9 cellular contexts compared by ENCODE assay signal in the genomic region with DNA sequence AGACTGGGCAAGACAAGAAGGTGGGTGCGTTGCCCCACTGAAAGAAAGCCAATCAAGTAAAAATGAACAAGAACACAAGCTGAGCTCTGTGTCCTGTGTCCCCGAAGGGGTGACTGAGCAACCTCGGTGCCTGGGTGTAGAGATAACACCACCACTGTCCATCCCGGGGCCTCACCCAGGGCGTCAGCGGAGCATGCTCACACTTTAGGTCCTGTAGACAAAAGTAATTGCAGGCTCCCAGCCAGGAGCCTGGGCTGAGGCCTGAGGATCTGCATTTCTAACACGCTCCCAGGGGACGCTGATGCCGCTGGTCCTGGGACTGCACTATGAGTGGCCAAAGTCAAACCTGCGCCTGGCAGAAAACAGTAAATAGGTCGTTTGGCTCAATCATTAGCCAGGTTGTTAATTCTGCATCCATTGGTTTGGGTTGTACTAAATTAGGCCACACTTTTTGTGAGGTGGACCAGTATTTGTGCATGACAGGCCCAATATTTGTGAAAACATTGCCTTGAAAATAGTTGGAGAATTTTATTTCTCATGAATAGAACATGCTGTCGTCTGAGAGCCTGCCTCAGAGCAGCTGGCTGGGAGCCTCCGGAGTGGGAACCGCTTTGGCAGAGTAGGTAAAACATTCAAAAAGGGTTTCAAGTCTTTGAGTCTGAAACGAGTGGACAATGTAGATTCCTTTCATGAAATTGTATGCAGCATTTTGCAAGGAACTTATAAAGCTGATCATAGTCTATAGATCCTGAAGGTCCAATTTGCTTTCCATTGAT. TPM values are rescaled to one million over a fixed set of nuclear protein-coding genes. Genes with fewer than 3 reads are reported as not detected.
DNase-seq lines count a peak whose midpoint lies in the region; ATAC-seq, FAIRE-seq and TF ChIP-seq lines count a peak whose summit lies in the region.
"Had no signal": no experiment of that assay in that cellular context is flagged by ENCODE, and none has a peak within 500 bp of the region (broad histone marks: within the 10 kb centered on the region; RNA-seq: fewer than 3 reads in every experiment).

No MANE protein-coding gene starts in this region.

- no peak for TF ChIP-seq POLR2A in HepG2 (IDR thresholded peaks at IDR 0.05; ENCODE audit: insufficient read depth in 1 of 2, low read depth in 2 of 2, low read length in 2 of 2)

- 24% methylated on average over 8 of the region's 15 CpGs for WGBS in HepG2 (ENCODE audit: low lambda C conversion rate)
- 86% methylated on average over 15 of the region's 15 CpGs for WGBS in smooth muscle cell (ENCODE audit: low lambda C conversion rate)

- POLR2A ChIA-PET in HepG2 (lab: Yijun Ruan, JAX), result no interaction called here

- H3K4me3 ChIP-seq in NT2/D1 (ENCODE audit: insufficient read length, low read depth) (no peak overlapping the region), HepG2 (replicated peaks in 1 of 3; ENCODE audit: insufficient read depth in 1 of 3, low read depth in 2 of 3, low read length in 3 of 3) (no peak overlapping the region), smooth muscle cell (no peak overlapping the region)

- peak overlapping the region; percentile 91 for H3K27ac ChIP-seq in caudate nucleus (ENCODE audit: low read depth, low read length)
- no peak overlapping the region for H3K27ac ChIP-seq in HepG2 (ENCODE audit: extremely low read length, insufficient read depth, low read length)
- peak overlapping the region; percentile 82 for H3K27ac ChIP-seq in temporal lobe (ENCODE audit: low read depth, low read length)
- no peak overlapping the region for H3K27ac ChIP-seq in smooth muscle cell (ENCODE audit: low read depth)

- ATAC-seq in HepG2 (peak; percentile 80), HG02840 (IDR thresholded peaks at IDR 0.05; ENCODE audit: low FRiP score, unreplicated experiment) (no peak), GM18858 (IDR thresholded peaks at IDR 0.05; ENCODE audit: unreplicated experiment) (no peak)

- H2AFZ ChIP-seq in HepG2 (ENCODE audit: low read length) (no peak overlapping the region), smooth muscle cell (ENCODE audit: low read depth) (no peak overlapping the region)

- H3K36me3 ChIP-seq in NT2/D1 (ENCODE audit: insufficient read depth, insufficient read length, low read length) (peaks cover 2% of the 10 kb centered on the region), HepG2 (replicated peaks in 1 of 2; ENCODE audit: control insufficient read depth in 1 of 2, insufficient read depth in 2 of 2, low read length in 2 of 2) (no peaks in the 10 kb centered on the region), smooth muscle cell (ENCODE audit: low read depth) (no peaks in the 10 kb centered on the region)

- no peaks in the 10 kb centered on the region for H3K79me2 ChIP-seq in HepG2 (ENCODE audit: insufficient read depth, low read length)
- H3K79me2 ChIP-seq in smooth muscle cell (ENCODE audit: low read depth), result no peaks in the 10 kb centered on the region

- 0 out of 2 replicates have a peak overlapping the region, but pooled peaks have one; percentile 23 for H3K4me2 ChIP-seq in HepG2 (ENCODE audit: low read depth, low read length)
- H3K4me2 ChIP-seq in smooth muscle cell, result no peak overlapping the region

- TF ChIP-seq CTCF in HepG2 (CRISPR knock-in tag; IDR thresholded peaks at IDR 0.05) (no peak), smooth muscle cell (IDR thresholded peaks at IDR 0.05; ENCODE audit: borderline replicate concordance, insufficient read depth, poor library complexity, severe bottlenecking) (no peak)

- no peaks in the 10 kb centered on the region for H4K20me1 ChIP-seq in HepG2 (ENCODE audit: insufficient read depth, low read length)
- no peaks in the 10 kb centered on the region for H4K20me1 ChIP-seq in smooth muscle cell (ENCODE audit: low read depth)

- no TSS peak for BruUV-seq in HepG2 (replicated peaks; lab: Mats Ljungman, UMichigan)

- TF ChIP-seq EP300 in HepG2 (IDR thresholded peaks at IDR 0.05; ENCODE audit: low read depth in 2 of 2, low read length in 2 of 2), result no peak
- no peak for TF ChIP-seq EP300 in HepG2 (CRISPR knock-in tag; IDR thresholded peaks at IDR 0.05; ENCODE audit: borderline replicate concordance)

- H3K9ac ChIP-seq in NT2/D1 (ENCODE audit: insufficient read length, low read depth) (peak overlapping the region; percentile 8), HepG2 (ENCODE audit: insufficient read depth, low read depth, low read length) (no peak overlapping the region), smooth muscle cell (ENCODE audit: low read depth) (no peak overlapping the region)

- H3K9me3 ChIP-seq in NT2/D1 (ENCODE audit: insufficient read depth, low read length) (no peaks in the 10 kb centered on the region), HepG2 (ENCODE audit: low read length) (no peaks in the 10 kb centered on the region), smooth muscle cell (replicated peaks; ENCODE audit: low read depth) (no peaks in the 10 kb centered on the region)

- H3K4me1 ChIP-seq in NT2/D1 (ENCODE audit: insufficient read depth, insufficient read length) (no peaks in the 10 kb centered on the region), HepG2 (ENCODE audit: insufficient read depth, low read length) (peaks cover 15% of the 10 kb centered on the region), smooth muscle cell (ENCODE audit: low read depth) (peaks cover 9% of the 10 kb centered on the region)

- intact Hi-C loops in HepG2 (cut with micrococcal nuclease; ENCODE audit: unreplicated experiment), result no loop called here

- H3F3A ChIP-seq in smooth muscle cell (ENCODE audit: low read depth), result no peaks in the 10 kb centered on the region

- CTCF ChIA-PET in HepG2 (lab: Yijun Ruan, JAX; ENCODE audit: low intra/inter-chr PET ratio, low total read pairs), result no interaction called here

- DNase-seq in NT2/D1 (ENCODE audit: low read depth, low spot score), result no peak
- peak in 18 of 61 donors; percentile 18 to 69 (median 38) for DNase-seq in caudate nucleus (lab: John Stamatoyannopoulos, UW)
- DNase-seq in HepG2 (ENCODE audit: low spot score), result no peak
- no peak for DNase-seq in urothelium cell line (ENCODE audit: low spot score)
- DNase-seq in smooth muscle cell (lab: John Stamatoyannopoulos, UW; ENCODE audit: unreplicated experiment), result no peak
- DNase-seq: activated CD4-positive, alpha-beta T cell treated with anti-CD3 and anti-CD28 coated beads for 4 hours had no signal

- in situ Hi-C loops in HepG2 (cut with HindIII; ENCODE audit: extremely low pct_ligation_motif_present, low pct_unique_long_range_greater_than_20kb), result no loop called here

- no peak for TF ChIP-seq RAD21 in HepG2 (CRISPR knock-in tag; IDR thresholded peaks at IDR 0.05)

- FAIRE-seq in HepG2 (lab: Jason Lieb, UNC) (no peak), urothelium cell line (lab: Jason Lieb, UNC) (no peak)

- H3K27me3 ChIP-seq in NT2/D1 (ENCODE audit: insufficient read depth, insufficient read length) (no peaks in the 10 kb centered on the region), HepG2 (ENCODE audit: control insufficient read depth in 1 of 2, insufficient read depth in 2 of 2, low read length in 2 of 2) (no peaks in the 10 kb centered on the region), smooth muscle cell (ENCODE audit: low read depth) (no peaks in the 10 kb centered on the region)

TF ChIP-seq in HepG2, 621 proteins besides CTCF, POLR2A, EP300 and RAD21:
- TF ChIP-seq SMAD9 (CRISPR knock-in tag; IDR thresholded peaks at IDR 0.05), result no peak
- TF ChIP-seq, protein P1, sequence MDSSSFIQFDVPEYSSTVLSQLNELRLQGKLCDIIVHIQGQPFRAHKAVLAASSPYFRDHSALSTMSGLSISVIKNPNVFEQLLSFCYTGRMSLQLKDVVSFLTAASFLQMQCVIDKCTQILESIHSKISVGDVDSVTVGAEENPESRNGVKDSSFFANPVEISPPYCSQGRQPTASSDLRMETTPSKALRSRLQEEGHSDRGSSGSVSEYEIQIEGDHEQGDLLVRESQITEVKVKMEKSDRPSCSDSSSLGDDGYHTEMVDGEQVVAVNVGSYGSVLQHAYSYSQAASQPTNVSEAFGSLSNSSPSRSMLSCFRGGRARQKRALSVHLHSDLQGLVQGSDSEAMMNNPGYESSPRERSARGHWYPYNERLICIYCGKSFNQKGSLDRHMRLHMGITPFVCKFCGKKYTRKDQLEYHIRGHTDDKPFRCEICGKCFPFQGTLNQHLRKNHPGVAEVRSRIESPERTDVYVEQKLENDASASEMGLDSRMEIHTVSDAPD (CRISPR knock-in tag; IDR thresholded peaks at IDR 0.05), result no peak
- TF ChIP-seq BORCS8-MEF2B (CRISPR knock-in tag; IDR thresholded peaks at IDR 0.05), result no peak

RNA-seq across cellular contexts. Expression of a gene that starts 38.3 kb away (rescaled TPM):
- total RNA-seq in HepG2 (2016; rRNA removed; fragmentation: Illumina TruSeq; extraction: Trizol) (0.02 TPM in 1 of 2 replicates, not detected in the other), temporal lobe (3.0 TPM), smooth muscle cell (2.2 TPM in 2 replicates)
- total RNA-seq in HepG2 (2016; cell fraction: cytosol; rRNA removed; fragmentation: Illumina TruSeq; extraction: Trizol; ENCODE audit: low read depth), result not detected in 2 replicates
- 0.02 and 0.03 TPM in 2 replicates for total RNA-seq in HepG2 (2016; cell fraction: insoluble cytoplasmic fraction; rRNA removed; fragmentation: Illumina TruSeq; extraction: Trizol)
- total RNA-seq in HepG2 (2016; cell fraction: membrane; rRNA removed; fragmentation: Illumina TruSeq; extraction: Trizol), result 0.03 TPM in 1 of 2 replicates, not detected in the other
- total RNA-seq in HepG2 (2016; cell fraction: nucleus; rRNA removed; fragmentation: Illumina TruSeq; extraction: Trizol), result 0.09 TPM in 1 of 2 replicates, not detected in the other
- polyA plus RNA-seq in HepG2 (2011; rRNA removed) (not detected in 2 replicates), smooth muscle cell (1.1 and 1.2 TPM in 2 replicates)
- polyA plus RNA-seq in HepG2 (2011; cell fraction: cytosol; rRNA removed), result not detected in 2 replicates
- 0.02 and 0.03 TPM in 2 replicates for polyA plus RNA-seq in HepG2 (2011; cell fraction: nucleus; rRNA removed)
- not detected in 2 replicates for polyA plus RNA-seq in HepG2 (2012)
- polyA plus RNA-seq in HepG2 (2016; cell fraction: cytosol; fragmentation: Illumina TruSeq; extraction: Trizol; ENCODE audit: low read depth), result not detected in 2 replicates
- polyA plus RNA-seq in HepG2 (2016; cell fraction: insoluble cytoplasmic fraction; fragmentation: Illumina TruSeq; extraction: Trizol; ENCODE audit: low read depth), result not detected in 2 replicates
- polyA plus RNA-seq in HepG2 (2016; cell fraction: membrane; fragmentation: Illumina TruSeq; extraction: Trizol; ENCODE audit: low read depth), result not detected in 2 replicates
- polyA plus RNA-seq in HepG2 (2016; cell fraction: nucleus; fragmentation: Illumina TruSeq; extraction: Trizol; ENCODE audit: insufficient read depth, low read depth), result 0.11 TPM in 1 of 2 replicates, not detected in the other
- 0.02 and 9.0 TPM in 2 replicates for polyA minus RNA-seq in HepG2 (2011; rRNA and poly(A)+ RNA removed; ENCODE audit: low replicate concordance)
- 0.09 TPM in 1 of 2 replicates, not detected in the other for polyA minus RNA-seq in HepG2 (2011; cell fraction: cytosol; rRNA and poly(A)+ RNA removed)
- not detected in 2 replicates for polyA minus RNA-seq in HepG2 (2011; cell fraction: nucleus; rRNA and poly(A)+ RNA removed)

Comparison
In these comparisons a context has a peak if more than half of its experiments do, and no peak if none do; other contexts are left out.
1. H3K27ac ChIP-seq: peak in caudate nucleus (single experiment) and temporal lobe (single experiment); none in HepG2 (single experiment) and smooth muscle cell (single experiment).